8 cellular contexts compared by ENCODE assay signal in the genomic region with DNA sequence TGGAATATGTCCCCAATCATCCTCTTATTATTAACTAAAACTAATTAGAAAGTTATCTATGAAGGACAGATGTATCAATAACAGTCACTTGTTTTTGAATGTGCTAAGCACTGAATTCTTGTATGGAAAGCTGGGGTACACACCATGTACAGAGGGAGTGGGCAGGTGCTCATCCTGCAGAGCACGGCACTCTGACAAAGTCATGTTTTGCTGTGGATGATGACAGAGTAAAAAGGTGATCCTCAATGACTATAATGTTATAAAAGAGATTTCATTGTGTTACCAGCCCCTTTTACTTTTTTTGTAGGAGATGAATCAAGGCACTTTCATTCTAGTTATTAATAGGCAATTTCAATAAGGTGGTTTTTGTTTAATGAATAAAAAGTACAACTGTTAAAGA.
"Had no signal": no experiment of that assay in that cellular context is flagged by ENCODE, and none has a peak within 500 bp of the region (broad histone marks: within the 10 kb centered on the region; RNA-seq: fewer than 3 reads in every experiment).

No MANE protein-coding gene starts in this region.

- H3K9me3 Mint-ChIP-seq: GM23338, H9, HFFc6 had no signal

- H3K4me1 Mint-ChIP-seq: H9 had no signal

- DNase-seq: GM23248, GOT3, H7, H9, HCEC 1CT, HFFc6 had no signal

- H3K4me3 Mint-ChIP-seq: GM23338, H9, HFFc6 had no signal

- ATAC-seq: GM23338, HCT116 had no signal

- H3K27ac Mint-ChIP-seq: GM23338, HFFc6 had no signal
